ENCODE assay signal across 16 cellular contexts in genomic region chr9:36739538-36740116, GRCh38.
DNase-seq lines count a peak whose midpoint lies in the region; ATAC-seq and TF ChIP-seq lines count a peak whose summit lies in the region.
"Had no signal": no experiment of that assay in that cellular context is flagged by ENCODE, and none has a peak within 500 bp of the region (broad histone marks: within the 10 kb centered on the region; RNA-seq: fewer than 3 reads in every experiment).

No MANE protein-coding gene starts in this region.

- H3K4me1 Mint-ChIP-seq in activated CD4-positive, alpha-beta T cell treated with anti-CD3 and anti-CD28 coated beads for 36 hours, result peaks cover 5% of the 10 kb centered on the region
- no peaks in the 10 kb centered on the region for H3K4me1 Mint-ChIP-seq in activated T-helper 17 cell treated with anti-CD3 and anti-CD28 coated beads, Interleukin-2, amount 50 U/mL, for 72 hours
- peaks cover 5 to 10% of the 10 kb centered on the region in 2 donors for H3K4me1 Mint-ChIP-seq in stimulated activated naive B cell treated with anti-CD40 and anti-IgM and Interleukin-4, amounts not matched to agents 10 μg/mL and 1 μg/mL and 100 μg/mL, for 72 hours

- H3K27me3 Mint-ChIP-seq in activated CD4-positive, alpha-beta T cell treated with anti-CD3 and anti-CD28 coated beads for 36 hours, result peaks cover 32% of the 10 kb centered on the region
- H3K27me3 Mint-ChIP-seq in activated T-helper 17 cell treated with anti-CD3 and anti-CD28 coated beads, Interleukin-2, amount 50 U/mL, for 72 hours, result peaks cover 45% of the 10 kb centered on the region
- peaks cover 40 to 60% of the 10 kb centered on the region in 2 donors for H3K27me3 Mint-ChIP-seq in stimulated activated naive B cell treated with anti-CD40 and anti-IgM and Interleukin-4, amounts not matched to agents 10 μg/mL and 1 μg/mL and 100 μg/mL, for 72 hours

- DNase-seq in activated CD4-positive, alpha-beta T cell treated with anti-CD3 and anti-CD28 coated beads for 36 hours, result no peak
- DNase-seq in activated CD4-positive, alpha-beta T cell treated with anti-CD3 and anti-CD28 coated beads, Interleukin-2, amount 50 U/mL, for 48 hours, result no peak
- peak; percentile 23 for DNase-seq in left kidney (ENCODE audit: low read depth, low spot score)
- DNase-seq in stimulated activated naive B cell treated with anti-CD40 and anti-IgM and Interleukin-4, amounts not matched to agents 10 μg/mL and 1 μg/mL and 100 μg/mL, for 72 hours, result no peak
- no peak for DNase-seq in erythroblast (lab: John Stamatoyannopoulos, UW)
- DNase-seq: 8988T; GF-D8; immature natural killer cell; lower lobe of right lung; naive thymus-derived CD8-positive, alpha-beta T cell; NCI-H345 had no signal

- H3K9me3 Mint-ChIP-seq in activated CD4-positive, alpha-beta T cell treated with anti-CD3 and anti-CD28 coated beads for 36 hours (ENCODE audit: low read depth), result no peaks in the 10 kb centered on the region
- H3K9me3 Mint-ChIP-seq in activated T-helper 17 cell treated with anti-CD3 and anti-CD28 coated beads, Interleukin-2, amount 50 U/mL, for 72 hours, result no peaks in the 10 kb centered on the region
- H3K9me3 Mint-ChIP-seq in stimulated activated naive B cell treated with anti-CD40 and anti-IgM and Interleukin-4, amounts not matched to agents 10 μg/mL and 1 μg/mL and 100 μg/mL, for 72 hours, result no peaks in the 10 kb centered on the region
- H3K9me3 Mint-ChIP-seq: activated T-helper 1 cell treated with anti-CD3 and anti-CD28 coated beads, Interleukin-12 subunit alpha, Interleukin-12 subunit beta, Interleukin-2, Interleukin-4 antibody, amounts not matched to agents 30 ng/mL and 10 ng/mL and 1 ng/mL, durations not matched to agents 14 hours and 24 hours and 36 hours; dendritic cell treated with granulocyte-macrophage colony-stimulating factor and Interleukin-4, amounts not matched to agents 40 ng/mL and 50 ng/mL, for 4 days; immature natural killer cell had no signal

- H3K36me3 Mint-ChIP-seq in activated CD4-positive, alpha-beta T cell treated with anti-CD3 and anti-CD28 coated beads for 36 hours (ENCODE audit: low read depth), result no peaks in the 10 kb centered on the region
- H3K36me3 Mint-ChIP-seq in activated T-helper 17 cell treated with anti-CD3 and anti-CD28 coated beads, Interleukin-2, amount 50 U/mL, for 72 hours (ENCODE audit: low read depth), result no peaks in the 10 kb centered on the region
- peaks cover 0 to 2% of the 10 kb centered on the region in 2 donors for H3K36me3 Mint-ChIP-seq in stimulated activated naive B cell treated with anti-CD40 and anti-IgM and Interleukin-4, amounts not matched to agents 10 μg/mL and 1 μg/mL and 100 μg/mL, for 72 hours

- intact Hi-C loops in activated CD4-positive, alpha-beta T cell treated with anti-CD3 and anti-CD28 coated beads for 36 hours (cut with DNase I, micrococcal nuclease), result no loop called here

- TF ChIP-seq POLR2A in erythroblast (IDR thresholded peaks at IDR 0.05; ENCODE audit: low read length), result no peak

- POLR2A ChIA-PET in activated CD4-positive, alpha-beta T cell treated with anti-CD3 and anti-CD28 coated beads for 36 hours (lab: Charles Lee), result no interaction called here

- no peak overlapping the region for H3K4me3 Mint-ChIP-seq in activated CD4-positive, alpha-beta T cell treated with anti-CD3 and anti-CD28 coated beads for 36 hours
- H3K4me3 Mint-ChIP-seq in activated T-helper 17 cell treated with anti-CD3 and anti-CD28 coated beads, Interleukin-2, amount 50 U/mL, for 72 hours, result no peak overlapping the region
- H3K4me3 Mint-ChIP-seq in stimulated activated naive B cell treated with anti-CD40 and anti-IgM and Interleukin-4, amounts not matched to agents 10 μg/mL and 1 μg/mL and 100 μg/mL, for 72 hours, result peak overlapping the region; percentile 60 to 79
- H3K4me3 Mint-ChIP-seq: activated T-helper 1 cell treated with anti-CD3 and anti-CD28 coated beads, Interleukin-12 subunit alpha, Interleukin-12 subunit beta, Interleukin-2, Interleukin-4 antibody, amounts not matched to agents 30 ng/mL and 10 ng/mL and 1 ng/mL, durations not matched to agents 14 hours and 24 hours and 36 hours; dendritic cell treated with granulocyte-macrophage colony-stimulating factor and Interleukin-4, amounts not matched to agents 40 ng/mL and 50 ng/mL, for 4 days; immature natural killer cell had no signal

- CTCF ChIA-PET in activated CD4-positive, alpha-beta T cell treated with anti-CD3 and anti-CD28 coated beads for 36 hours (lab: Charles Lee), result interaction anchor here (0.7 kb wide), 1 partner anchor 10 kb away, joined by 3 read pairs; no protein-coding TSS in a partner anchor

- H3K27ac Mint-ChIP-seq in activated CD4-positive, alpha-beta T cell treated with anti-CD3 and anti-CD28 coated beads for 36 hours, result no peak overlapping the region
- no peak overlapping the region for H3K27ac Mint-ChIP-seq in activated T-helper 17 cell treated with anti-CD3 and anti-CD28 coated beads, Interleukin-2, amount 50 U/mL, for 72 hours
- no peak overlapping the region for H3K27ac Mint-ChIP-seq in stimulated activated naive B cell treated with anti-CD40 and anti-IgM and Interleukin-4, amounts not matched to agents 10 μg/mL and 1 μg/mL and 100 μg/mL, for 72 hours
- H3K27ac Mint-ChIP-seq: activated T-helper 1 cell treated with anti-CD3 and anti-CD28 coated beads, Interleukin-12 subunit alpha, Interleukin-12 subunit beta, Interleukin-2, Interleukin-4 antibody, amounts not matched to agents 30 ng/mL and 10 ng/mL and 1 ng/mL, durations not matched to agents 14 hours and 24 hours and 36 hours; dendritic cell treated with granulocyte-macrophage colony-stimulating factor and Interleukin-4, amounts not matched to agents 40 ng/mL and 50 ng/mL, for 4 days had no signal

- peak; percentile 57 for ATAC-seq in activated CD4-positive, alpha-beta T cell treated with anti-CD3 and anti-CD28 coated beads for 36 hours
- ATAC-seq in activated T-helper 17 cell treated with anti-CD3 and anti-CD28 coated beads, Interleukin-2, amount 50 U/mL, for 72 hours (replicated peaks), result peak; percentile 14
- peak; percentile 64 to 71 for ATAC-seq in stimulated activated naive B cell treated with anti-CD40 and anti-IgM and Interleukin-4, amounts not matched to agents 10 μg/mL and 1 μg/mL and 100 μg/mL, for 72 hours (replicated peaks)
- ATAC-seq in HG02973 (IDR thresholded peaks at IDR 0.05; ENCODE audit: unreplicated experiment) (no peak), HG03342 (IDR thresholded peaks at IDR 0.05; ENCODE audit: unreplicated experiment) (no peak)
- ATAC-seq: lower lobe of right lung; naive thymus-derived CD8-positive, alpha-beta T cell had no signal

Comparison
In these comparisons a context has a peak if more than half of its experiments do, and no peak if none do; other contexts are left out.
1. ATAC-seq: peak in activated CD4-positive, alpha-beta T cell treated with anti-CD3 and anti-CD28 coated beads for 36 hours (single experiment), activated T-helper 17 cell treated with anti-CD3 and anti-CD28 coated beads, Interleukin-2, amount 50 U/mL, for 72 hours (single experiment) and stimulated activated naive B cell treated with anti-CD40 and anti-IgM and Interleukin-4, amounts not matched to agents 10 μg/mL and 1 μg/mL and 100 μg/mL, for 72 hours (2 of 2); none in HG02973 (single experiment) and HG03342 (single experiment).
2. H3K4me3 Mint-ChIP-seq: peak in stimulated activated naive B cell treated with anti-CD40 and anti-IgM and Interleukin-4, amounts not matched to agents 10 μg/mL and 1 μg/mL and 100 μg/mL, for 72 hours (2 of 2); none in activated CD4-positive, alpha-beta T cell treated with anti-CD3 and anti-CD28 coated beads for 36 hours (single experiment) and activated T-helper 17 cell treated with anti-CD3 and anti-CD28 coated beads, Interleukin-2, amount 50 U/mL, for 72 hours (single experiment).